ENCODE assay signal across 8 cellular contexts in the genomic region with DNA sequence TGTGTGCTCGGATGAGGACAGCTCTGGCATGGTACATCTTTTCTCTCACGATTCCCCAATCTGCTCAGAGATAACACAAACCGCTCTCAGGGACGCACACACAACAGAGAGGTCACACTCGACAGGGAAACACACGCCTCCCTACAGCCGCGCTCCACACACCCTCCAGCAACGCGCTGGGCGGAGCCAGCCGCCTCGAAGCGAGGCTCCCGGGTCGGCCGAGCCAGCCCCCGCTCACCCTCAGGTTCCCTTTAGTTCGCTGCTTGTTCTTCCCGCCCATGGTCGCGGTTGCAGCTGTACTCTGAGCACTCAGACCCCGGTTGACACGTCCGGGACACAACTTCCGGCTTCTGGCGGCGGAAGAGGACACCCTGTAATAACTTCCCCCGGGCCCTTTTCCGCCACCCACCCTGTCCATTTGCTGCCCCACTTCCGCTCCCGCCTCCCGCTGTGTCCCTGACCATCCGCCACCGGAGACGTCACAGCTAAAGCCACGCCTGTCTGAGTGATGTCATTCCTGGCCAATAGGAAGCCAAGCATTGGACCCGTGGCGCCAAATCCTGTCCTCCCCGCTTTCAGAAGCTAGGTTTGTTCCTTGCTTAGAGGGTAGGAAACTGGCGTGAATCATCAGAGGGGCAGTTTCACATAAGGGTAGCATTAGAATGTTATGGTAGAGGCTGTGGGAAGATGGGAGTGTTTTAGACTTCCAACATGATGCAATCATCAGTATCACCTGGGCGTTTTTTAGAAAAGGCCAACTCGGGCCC. TPM values are rescaled to one million over a fixed set of nuclear protein-coding genes. Genes with fewer than 3 reads are reported as not detected.
A peak's percentile ranks its signal among the peaks of the same experiment; 100 is the strongest.
DNase-seq lines count a peak whose midpoint lies in the region; ATAC-seq and TF ChIP-seq lines count a peak whose summit lies in the region.

LTN1 (minus strand) TSS at position 352 of the 767 bp plus-strand sequence; CDS start at position 280, 72 bp downstream.

- H3K9me3 ChIP-seq in hepatocyte (ENCODE audit: low read depth): no peaks in the 10 kb centered on the region

- H3K27me3 ChIP-seq in hepatocyte: no peaks in the 10 kb centered on the region

- WGBS in hepatocyte (ENCODE audit: low lambda C conversion rate, missing lambda C conversion rate): 2% methylated on average over 43 of the region's 43 CpGs

- peak; percentile 97 for ATAC-seq in GM18505 (IDR thresholded peaks at IDR 0.05; ENCODE audit: unreplicated experiment)
- peak; percentile 95 for ATAC-seq in HG02973 (IDR thresholded peaks at IDR 0.05; ENCODE audit: unreplicated experiment)

- H3K4me2 ChIP-seq in hepatocyte: peak within 1 kb of the TSS; percentile 86

- DNase-seq in NCI-H2029 (lab: John Stamatoyannopoulos, UW) (peak; percentile 98), T-helper 22 cell (ENCODE audit: low read depth) (peak; percentile 99), astrocyte of the cerebellum (ENCODE audit: low read depth) (peak; percentile 98), hepatocyte (ENCODE audit: low spot score) (peak; percentile 98), renal cortical epithelial cell (ENCODE audit: low read depth) (peak; percentile 98), cortex of kidney (lab: John Stamatoyannopoulos, UW) (no peak)

- in situ Hi-C loops in astrocyte of the cerebellum (cut with HindIII; ENCODE audit: low sequenced_read_pairs): no loop called here

- no peaks in the 10 kb centered on the region for H4K20me1 ChIP-seq in hepatocyte (ENCODE audit: insufficient read depth, poor library complexity, severe bottlenecking)

- H3K4me1 ChIP-seq in hepatocyte (ENCODE audit: insufficient read depth): peaks cover 8% of the 10 kb centered on the region

- no peaks in the 10 kb centered on the region for H3K36me3 ChIP-seq in hepatocyte (replicated peaks; ENCODE audit: insufficient read depth, low read depth)

- no peaks in the 10 kb centered on the region for H3K9me2 ChIP-seq in hepatocyte (replicated peaks; ENCODE audit: insufficient read depth)

- peak; percentile 86 for TF ChIP-seq POLR2A in GM18505 (IDR thresholded peaks at IDR 0.05; ENCODE audit: borderline replicate concordance, extremely low read depth, insufficient read depth, insufficient read length)

- H3K79me2 ChIP-seq in hepatocyte: peaks cover 40% of the 10 kb centered on the region

- H3K4me3 ChIP-seq in astrocyte of the cerebellum (ENCODE audit: low read depth, low read length): peak within 1 kb of the TSS; percentile 84
- H3K4me3 ChIP-seq in hepatocyte: peak within 1 kb of the TSS; percentile 70

- TF ChIP-seq CTCF in astrocyte of the cerebellum (IDR thresholded peaks at IDR 0.05; ENCODE audit: low read depth, low read length, missing control alignments) (no peak), hepatocyte (IDR thresholded peaks at IDR 0.05; ENCODE audit: poor library complexity) (no peak)

- H2AFZ ChIP-seq in hepatocyte: peak within 1 kb of the TSS; percentile 70

- H3K27ac ChIP-seq in hepatocyte: peak within 1 kb of the TSS; percentile 79

RNA-seq across cellular contexts. Expression of gene LTN1, which starts in this region (rescaled TPM):
- total RNA-seq in hepatocyte (31.2 and 35.8 TPM in 2 replicates), renal cortical epithelial cell (39.2 and 44.5 TPM in 2 replicates)
- polyA plus RNA-seq in hepatocyte: 9.3 and 9.7 TPM in 2 replicates
